Comparison of ENCODE assay signal across 12 cellular contexts in genomic region chr1:1436634-1437032, GRCh38. TPM values are rescaled to one million over a fixed set of nuclear protein-coding genes. Genes with fewer than 3 reads are reported as not detected.
A peak's percentile ranks its signal among the peaks of the same experiment; 100 is the strongest.
DNase-seq lines count a peak whose midpoint lies in the region; ATAC-seq and TF ChIP-seq lines count a peak whose summit lies in the region.
"Had no signal": no experiment of that assay in that cellular context is flagged by ENCODE, and none has a peak within 500 bp of the region (broad histone marks: within the 10 kb centered on the region; RNA-seq: fewer than 3 reads in every experiment).

No MANE protein-coding gene starts in this region.

- H3K4me1 Mint-ChIP-seq in endodermal cell, result peaks cover 3% of the 10 kb centered on the region
- peaks cover 1 to 12% (median 9%) of the 10 kb centered on the region in 4 donors for H3K4me1 Mint-ChIP-seq in naive thymus-derived CD8-positive, alpha-beta T cell
- H3K4me1 Mint-ChIP-seq in activated T-cell treated with anti-CD3 and anti-CD28 coated beads, Interleukin-2, amount 50 U/mL, for 24 hours (ENCODE audit: low read depth), result peaks cover 22% of the 10 kb centered on the region

- H3K4me3 Mint-ChIP-seq in endodermal cell, result peak overlapping the region; percentile 56
- peak overlapping the region in 6 of 10 donors; percentile 39 to 66 (median 54) for H3K4me3 Mint-ChIP-seq in naive thymus-derived CD8-positive, alpha-beta T cell
- H3K4me3 Mint-ChIP-seq in activated T-cell treated with anti-CD3 and anti-CD28 coated beads, Interleukin-2, amount 50 U/mL, for 24 hours, result no peak overlapping the region

- CTCF ChIA-PET in AG04449 (lab: Yijun Ruan, JAX), result no interaction called here

- no peak overlapping the region for H3K27ac Mint-ChIP-seq in endodermal cell
- no peak overlapping the region for H3K27ac Mint-ChIP-seq in naive thymus-derived CD8-positive, alpha-beta T cell
- no peak overlapping the region for H3K27ac Mint-ChIP-seq in activated T-cell treated with anti-CD3 and anti-CD28 coated beads, Interleukin-2, amount 50 U/mL, for 24 hours
- H3K27ac Mint-ChIP-seq: activated CD8-positive, alpha-beta memory T cell treated with anti-CD3 and anti-CD28 coated beads, Interleukin-2, amount 10 ng/mL, durations not matched to agents 7 days and 5 days had no signal

- no peak for ATAC-seq in naive thymus-derived CD8-positive, alpha-beta T cell
- ATAC-seq in foreskin keratinocyte, result no peak
- ATAC-seq: activated CD8-positive, alpha-beta memory T cell treated with anti-CD3 and anti-CD28 coated beads, Interleukin-2, amount 10 ng/mL, durations not matched to agents 7 days and 5 days had no signal

- H3K27me3 ChIP-seq in HUES6 (ENCODE audit: control insufficient read depth, insufficient read depth, low read length), result peaks cover 7% of the 10 kb centered on the region; the same call in 1 of the 2 replicates
- peaks cover 16% of the 10 kb centered on the region for H3K27me3 ChIP-seq in endodermal cell (ENCODE audit: control insufficient read depth, insufficient read depth, low read length, poor library complexity, severe bottlenecking)
- H3K27me3 ChIP-seq in foreskin keratinocyte, result no peaks in the 10 kb centered on the region

- no peaks in the 10 kb centered on the region for H3K9me3 Mint-ChIP-seq in endodermal cell
- no peaks in the 10 kb centered on the region for H3K9me3 Mint-ChIP-seq in naive thymus-derived CD8-positive, alpha-beta T cell
- H3K9me3 Mint-ChIP-seq in activated T-cell treated with anti-CD3 and anti-CD28 coated beads, Interleukin-2, amount 50 U/mL, for 24 hours, result no peaks in the 10 kb centered on the region

- peaks cover 3% of the 10 kb centered on the region for H3K36me3 Mint-ChIP-seq in endodermal cell (ENCODE audit: low read depth)
- H3K36me3 Mint-ChIP-seq in naive thymus-derived CD8-positive, alpha-beta T cell, result no peaks in the 10 kb centered on the region
- no peaks in the 10 kb centered on the region for H3K36me3 Mint-ChIP-seq in activated T-cell treated with anti-CD3 and anti-CD28 coated beads, Interleukin-2, amount 50 U/mL, for 24 hours (ENCODE audit: low read depth)
- H3K36me3 Mint-ChIP-seq: activated CD8-positive, alpha-beta memory T cell treated with anti-CD3 and anti-CD28 coated beads, Interleukin-2, amount 10 ng/mL, durations not matched to agents 7 days and 5 days had no signal

- H3K4me1 ChIP-seq in HUES6 (ENCODE audit: control insufficient read depth, insufficient read depth, low read length) (peaks cover 54% of the 10 kb centered on the region), endodermal cell (ENCODE audit: control insufficient read depth, insufficient read depth, low read length) (peaks cover 14% of the 10 kb centered on the region), foreskin keratinocyte (peaks cover 9% of the 10 kb centered on the region)

- H3K9me3 ChIP-seq in HUES6 (ENCODE audit: control insufficient read depth, insufficient read depth, low read depth, low read length), result no peaks in the 10 kb centered on the region
- no peaks in the 10 kb centered on the region for H3K9me3 ChIP-seq in endodermal cell (ENCODE audit: control insufficient read depth, low read length)

- H3K9ac ChIP-seq in HUES6 (ENCODE audit: low read length), result peak overlapping the region; percentile 64
- H3K9ac ChIP-seq in endodermal cell (ENCODE audit: extremely low read depth, low read length, poor library complexity, severe bottlenecking), result no peak overlapping the region

- WGBS in endodermal cell (ENCODE audit: insufficient coverage in 1 of 2, insufficient read length in 1 of 2), 2 experiments, result 89 to 92% methylated on average over 5 to 7 of the region's 7 CpGs

- no peak for TF ChIP-seq CTCF in AG04449 (IDR thresholded peaks at IDR 0.05; ENCODE audit: insufficient read depth, low read length, missing control alignments)
- no peak for TF ChIP-seq CTCF in endodermal cell (conservative IDR thresholded peaks at IDR 0.05)
- TF ChIP-seq CTCF in foreskin keratinocyte (conservative IDR thresholded peaks at IDR 0.05), result no peak

- POLR2A ChIA-PET in AG04449 (lab: Yijun Ruan, JAX), result no interaction called here
- POLR2A ChIA-PET in naive thymus-derived CD8-positive, alpha-beta T cell (lab: Charles Lee), result interaction anchor here (0.5 to 0.9 kb wide), 2 partner anchors 30 to 115 kb away, joined by 3 to 7 read pairs; partner anchors contain the start of gene MRPL20

- DNase-seq in AG04449 (ENCODE audit: low read depth, low spot score) (no peak), endodermal cell (no peak), GM19240 (ENCODE audit: insufficient read length, low spot score) (no peak), NCI-H2107 (lab: John Stamatoyannopoulos, UW) (no peak), foreskin keratinocyte (no peak)
- DNase-seq in naive thymus-derived CD8-positive, alpha-beta T cell, result no peak
- DNase-seq in activated T-cell treated with anti-CD3 and anti-CD28 coated beads, Interleukin-2, amount 50 U/mL, for 24 hours, result no peak
- DNase-seq: activated CD8-positive, alpha-beta memory T cell treated with anti-CD3 and anti-CD28 coated beads, Interleukin-2, amount 10 ng/mL, durations not matched to agents 7 days and 5 days; effector memory CD4-positive, alpha-beta T cell; MV-4-11 had no signal

- H3K27me3 Mint-ChIP-seq in endodermal cell (ENCODE audit: insufficient read depth), result peaks cover 4% of the 10 kb centered on the region
- peaks cover 0 to 35% (median 7%) of the 10 kb centered on the region in 5 donors for H3K27me3 Mint-ChIP-seq in naive thymus-derived CD8-positive, alpha-beta T cell
- peaks cover 41% of the 10 kb centered on the region for H3K27me3 Mint-ChIP-seq in activated T-cell treated with anti-CD3 and anti-CD28 coated beads, Interleukin-2, amount 50 U/mL, for 24 hours

- H3K4me3 ChIP-seq in AG04449 (ENCODE audit: low read depth, low read length), result peak overlapping the region; percentile 53; the same call in 1 of the 2 replicates
- H3K4me3 ChIP-seq in HUES6 (ENCODE audit: low read depth, low read length), result peak overlapping the region; percentile 62
- peak overlapping the region; percentile 58 for H3K4me3 ChIP-seq in endodermal cell (ENCODE audit: low read length)

- H3K36me3 ChIP-seq in HUES6 (ENCODE audit: control insufficient read depth, insufficient read depth, low read length) (no peaks in the 10 kb centered on the region; the same call in 1 of the 2 replicates), endodermal cell (ENCODE audit: control insufficient read depth, insufficient read depth, low read length) (no peaks in the 10 kb centered on the region)

- H3K27ac ChIP-seq in HUES6 (ENCODE audit: low read depth, low read length) (no peak overlapping the region), endodermal cell (ENCODE audit: low read depth, low read length) (no peak overlapping the region), foreskin keratinocyte (no peak overlapping the region)

RNA-seq across cellular contexts. Expression of gene VWA1, which starts 1.1 kb away (rescaled TPM):
- total RNA-seq in endodermal cell (10 to 100 TPM; 12.7 to 17.4 TPM), foreskin keratinocyte (15.0 and 17.5 TPM in 2 replicates)
- 10.3 TPM for polyA plus RNA-seq in endodermal cell (2013, experiment 1 of 2)
- 5.6 TPM for polyA plus RNA-seq in endodermal cell (2013, experiment 2 of 2)
- total RNA-seq in naive thymus-derived CD8-positive, alpha-beta T cell, result not detected
- polyA plus RNA-seq in naive thymus-derived CD8-positive, alpha-beta T cell, result not detected
- polyA plus RNA-seq in foreskin keratinocyte, result 29.1 and 34.9 TPM in 2 replicates

RNA-seq across cellular contexts. Expression of gene ATAD3C, which starts 12.9 kb away (rescaled TPM):
- total RNA-seq in endodermal cell (under 1 TPM; 0.55 TPM), foreskin keratinocyte (0.46 and 0.51 TPM in 2 replicates)
- 0.78 TPM for polyA plus RNA-seq in endodermal cell (2013, experiment 1 of 2)
- 0.21 TPM for polyA plus RNA-seq in endodermal cell (2013, experiment 2 of 2)
- total RNA-seq in naive thymus-derived CD8-positive, alpha-beta T cell, result under 1 TPM; 0.49 to 0.70 TPM
- 1 to 10 TPM in 2 of 3 donors, under 1 TPM in 1; 0.04 to 3.1 (median 2.1) TPM for polyA plus RNA-seq in naive thymus-derived CD8-positive, alpha-beta T cell
- 0.78 and 0.81 TPM in 2 replicates for polyA plus RNA-seq in foreskin keratinocyte

RNA-seq across cellular contexts. Expression of gene ANKRD65, which starts 15.6 kb away (rescaled TPM):
- total RNA-seq in endodermal cell (1 to 10 TPM; 1.6 TPM), foreskin keratinocyte (11.6 and 12.5 TPM in 2 replicates)
- polyA plus RNA-seq in endodermal cell (2013, experiment 1 of 2), result 0.78 TPM
- 1.7 TPM for polyA plus RNA-seq in endodermal cell (2013, experiment 2 of 2)
- total RNA-seq in naive thymus-derived CD8-positive, alpha-beta T cell, result not detected
- polyA plus RNA-seq in naive thymus-derived CD8-positive, alpha-beta T cell, result not detected
- polyA plus RNA-seq in foreskin keratinocyte, result 14.6 and 16.6 TPM in 2 replicates
- total RNA-seq: activated CD8-positive, alpha-beta memory T cell treated with anti-CD3 and anti-CD28 coated beads, Interleukin-2, amount 10 ng/mL, durations not matched to agents 7 days and 5 days; mononuclear cell had no signal

RNA-seq across cellular contexts. Expression of gene MRPL20, which starts 29.5 kb away (rescaled TPM):
- total RNA-seq in endodermal cell (100 to 1,000 TPM; 109 to 129 TPM), foreskin keratinocyte (126 and 150 TPM in 2 replicates)
- polyA plus RNA-seq in endodermal cell (2013, experiment 1 of 2), result 104 TPM
- polyA plus RNA-seq in endodermal cell (2013, experiment 2 of 2), result 98.2 TPM
- 100 to 1,000 TPM; 162 to 165 TPM for total RNA-seq in naive thymus-derived CD8-positive, alpha-beta T cell
- 100 to 1,000 TPM; 203 to 233 (median 224) TPM for polyA plus RNA-seq in naive thymus-derived CD8-positive, alpha-beta T cell
- polyA plus RNA-seq in foreskin keratinocyte, result 198 and 221 TPM in 2 replicates

RNA-seq across cellular contexts. Expression of gene ATAD3B, which starts 34.9 kb away (rescaled TPM):
- total RNA-seq in endodermal cell (10 to 100 TPM; 41.8 to 47.4 TPM), foreskin keratinocyte (46.1 and 51.0 TPM in 2 replicates)
- polyA plus RNA-seq in endodermal cell (2013, experiment 1 of 2), result 23.9 TPM
- polyA plus RNA-seq in endodermal cell (2013, experiment 2 of 2), result 27.2 TPM
- total RNA-seq in naive thymus-derived CD8-positive, alpha-beta T cell, result 10 to 100 TPM; 47.3 to 50.9 TPM
- polyA plus RNA-seq in naive thymus-derived CD8-positive, alpha-beta T cell, result 1 to 10 TPM; 2.4 to 5.6 (median 2.6) TPM
- polyA plus RNA-seq in foreskin keratinocyte, result 53.9 and 57.4 TPM in 2 replicates

Comparison
In these comparisons a context has a peak if more than half of its experiments do, and no peak if none do; other contexts are left out.
1. RNA of gene VWA1, which starts 1.1 kb away (total RNA-seq): 12.7 to 17.4 TPM in endodermal cell and 15.0 to 17.5 TPM in foreskin keratinocyte; not detected in naive thymus-derived CD8-positive, alpha-beta T cell; every median in the first group is over 10 times any median in the second.
2. Peak in every context shown above with its lines, with median percentiles within 50 percentile points of each other: H3K4me3 ChIP-seq.